ENCODE assay signal across 2 cellular contexts in genomic region chr1:206143537-206144155, GRCh38.
TF ChIP-seq lines count a peak whose summit lies in the region.

No MANE protein-coding gene starts in this region.

TF ChIP-seq in K562, 482 proteins besides CTCF, POLR2A, EP300 and RAD21:
- no peak for TF ChIP-seq EP400 (IDR thresholded peaks at IDR 0.05)
- no peak for TF ChIP-seq ZNF318 (IDR thresholded peaks at IDR 0.05; ENCODE audit: borderline replicate concordance in 1 of 2, low read depth in 1 of 2)
- TF ChIP-seq TCF15 (CRISPR knock-in tag; IDR thresholded peaks at IDR 0.05): no peak
- TF ChIP-seq ZNF75A (CRISPR knock-in tag; IDR thresholded peaks at IDR 0.05): no peak
- no peak for TF ChIP-seq E2F6 (IDR thresholded peaks at IDR 0.05; ENCODE audit: borderline replicate concordance in 1 of 2, extremely low read depth in 1 of 2, insufficient read depth in 1 of 2, insufficient read length in 1 of 2, low read depth in 1 of 2, low read length in 1 of 2, poor library complexity in 1 of 2, severe bottlenecking in 1 of 2)
- TF ChIP-seq EGR1 (conservative IDR thresholded peaks at IDR 0.05): peak; percentile 51
- TF ChIP-seq ZBTB7A (IDR thresholded peaks at IDR 0.05; ENCODE audit: borderline replicate concordance, control insufficient read depth, low read depth, low read length): no peak

TF ChIP-seq in SK-N-SH, 30 proteins besides CTCF, POLR2A, EP300 and RAD21:
- no peak for TF ChIP-seq PBX3 (IDR thresholded peaks at IDR 0.05)
- no peak for TF ChIP-seq POLR2AphosphoS5 (IDR thresholded peaks at IDR 0.05; ENCODE audit: low read depth, low read length)
- no peak for TF ChIP-seq FOXM1 (IDR thresholded peaks at IDR 0.05; ENCODE audit: low read depth)
- TF ChIP-seq TEAD4 (IDR thresholded peaks at IDR 0.05; ENCODE audit: borderline replicate concordance, insufficient read depth): no peak
- no peak for TF ChIP-seq FOSL2 (IDR thresholded peaks at IDR 0.05; ENCODE audit: borderline replicate concordance, low read depth)
- TF ChIP-seq RXRA (IDR thresholded peaks at IDR 0.05; ENCODE audit: borderline replicate concordance, low read depth): no peak
- TF ChIP-seq TCF12 (IDR thresholded peaks at IDR 0.05): no peak
- no peak for TF ChIP-seq ELF1 (IDR thresholded peaks at IDR 0.05)
- no peak for TF ChIP-seq TAF1 (IDR thresholded peaks at IDR 0.05; ENCODE audit: borderline replicate concordance, low read depth, low read length)
- TF ChIP-seq REST (IDR thresholded peaks at IDR 0.05; ENCODE audit: low read depth, low read length): no peak
- no peak for TF ChIP-seq YY1 (IDR thresholded peaks at IDR 0.05; ENCODE audit: low read depth)
- TF ChIP-seq NFIC (IDR thresholded peaks at IDR 0.05; ENCODE audit: borderline replicate concordance): no peak
- TF ChIP-seq EZH2phosphoT487 (IDR thresholded peaks at IDR 0.05; ENCODE audit: borderline replicate concordance, low read depth): no peak
- TF ChIP-seq IRF3 (IDR thresholded peaks at IDR 0.05; ENCODE audit: low read depth, low read length): no peak
- no peak for TF ChIP-seq ZBTB33 (IDR thresholded peaks at IDR 0.05; ENCODE audit: borderline replicate concordance, low read depth)
- no peak for TF ChIP-seq RCOR1 (IDR thresholded peaks at IDR 0.05; ENCODE audit: low read length)
